Comparison of ENCODE assay signal across 23 cellular contexts in the genomic region with DNA sequence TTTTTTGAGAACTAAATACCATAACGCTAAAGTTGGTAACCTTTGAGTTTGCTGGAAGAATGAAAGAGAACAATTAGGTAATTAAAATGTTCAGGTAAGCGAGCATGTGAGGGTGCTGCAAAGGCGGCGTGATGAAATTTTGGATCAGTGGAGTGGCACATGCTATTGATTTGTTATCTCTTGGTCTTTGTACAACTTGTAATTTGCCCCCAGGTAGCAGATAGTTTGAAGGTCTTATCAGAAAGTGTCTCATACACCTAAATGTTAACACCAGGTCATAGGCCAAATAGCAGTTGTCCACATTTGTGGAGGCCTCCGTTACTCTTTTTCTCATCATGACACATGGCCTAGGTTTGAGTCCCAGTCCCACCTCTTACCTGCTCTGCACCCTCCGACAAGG. TPM values are rescaled to one million over a fixed set of nuclear protein-coding genes. Genes with fewer than 3 reads are reported as not detected.
DNase-seq lines count a peak whose midpoint lies in the region; ATAC-seq and TF ChIP-seq lines count a peak whose summit lies in the region.
"Had no signal": no experiment of that assay in that cellular context is flagged by ENCODE, and none has a peak within 500 bp of the region (broad histone marks: within the 10 kb centered on the region; RNA-seq: fewer than 3 reads in every experiment).

No MANE protein-coding gene starts in this region.

- POLR2A ChIA-PET in Panc1 (lab: Charles Lee) = no interaction called here
- POLR2A ChIA-PET in CD8-positive, alpha-beta T cell (lab: Charles Lee) = no interaction called here

- H3K4me1 Mint-ChIP-seq in Calu3 (ENCODE audit: low read depth, unreplicated experiment) = no peaks in the 10 kb centered on the region
- peaks cover 16% of the 10 kb centered on the region for H3K4me1 Mint-ChIP-seq in mesothelial cell of epicardium
- peaks cover 8% of the 10 kb centered on the region for H3K4me1 Mint-ChIP-seq in CD8-positive, alpha-beta T cell (ENCODE audit: low read depth)
- H3K4me1 Mint-ChIP-seq: T-helper 17 cell had no signal

- H3K27ac Mint-ChIP-seq in Calu3 (ENCODE audit: unreplicated experiment) (peak overlapping the region; percentile 3), mesothelial cell of epicardium (peak overlapping the region; percentile 90)
- H3K27ac Mint-ChIP-seq in CD8-positive, alpha-beta T cell = no peak overlapping the region
- H3K27ac Mint-ChIP-seq: T-helper 17 cell had no signal

- H3K4me1 ChIP-seq in Panc1 (ENCODE audit: control insufficient read depth, insufficient read depth, low read length) = peaks cover 48% of the 10 kb centered on the region
- H3K4me1 ChIP-seq in heart right ventricle = peaks cover 0 to 18% (median 6%) of the 10 kb centered on the region in 9 donors
- no peaks in the 10 kb centered on the region for H3K4me1 ChIP-seq in CD8-positive, alpha-beta T cell (ENCODE audit: insufficient read depth, low read length)
- H3K4me1 ChIP-seq: upper lobe of right lung had no signal

- TF ChIP-seq CTCF in Calu3 (IDR thresholded peaks at IDR 0.05; ENCODE audit: unreplicated experiment) = no peak
- TF ChIP-seq CTCF in Panc1 (IDR thresholded peaks at IDR 0.05) = no peak
- TF ChIP-seq CTCF in mesothelial cell of epicardium (IDR thresholded peaks at IDR 0.05; ENCODE audit: unreplicated experiment) = no peak
- TF ChIP-seq CTCF in heart right ventricle (IDR thresholded peaks at IDR 0.05) = no peak
- no peak for TF ChIP-seq CTCF in CD8-positive, alpha-beta T cell (IDR thresholded peaks at IDR 0.05)

- H3K9me3 Mint-ChIP-seq in Calu3 (ENCODE audit: low read depth, unreplicated experiment) (no peaks in the 10 kb centered on the region), mesothelial cell of epicardium (no peaks in the 10 kb centered on the region)
- no peaks in the 10 kb centered on the region for H3K9me3 Mint-ChIP-seq in CD8-positive, alpha-beta T cell
- H3K9me3 Mint-ChIP-seq: activated T-cell treated with anti-CD3 and anti-CD28 coated beads, Interleukin-2, amount 50 U/mL, for 4 hours; effector memory CD8-positive, alpha-beta T cell; naive B cell had no signal

- H3K27me3 Mint-ChIP-seq in Calu3 (ENCODE audit: unreplicated experiment) (no peaks in the 10 kb centered on the region), mesothelial cell of epicardium (ENCODE audit: low read depth) (no peaks in the 10 kb centered on the region)
- no peaks in the 10 kb centered on the region for H3K27me3 Mint-ChIP-seq in CD8-positive, alpha-beta T cell (ENCODE audit: low read depth)
- H3K27me3 Mint-ChIP-seq: effector memory CD8-positive, alpha-beta T cell; naive B cell; T-helper 17 cell had no signal

- H3K27ac ChIP-seq in Panc1 (ENCODE audit: low read length) (peak overlapping the region; percentile 76), epithelial cell of prostate (peak overlapping the region; percentile 68), heart right ventricle (no peak overlapping the region)
- H3K27ac ChIP-seq in CD8-positive, alpha-beta T cell (ENCODE audit: low read depth, low read length) = no peak overlapping the region
- H3K27ac ChIP-seq: A549, adrenal gland, coronary artery, upper lobe of right lung had no signal

- H3K4me3 Mint-ChIP-seq in Calu3 (ENCODE audit: low read depth, unreplicated experiment) (no peak overlapping the region), mesothelial cell of epicardium (no peak overlapping the region)
- H3K4me3 Mint-ChIP-seq in CD8-positive, alpha-beta T cell = no peak overlapping the region
- H3K4me3 Mint-ChIP-seq: activated T-cell treated with anti-CD3 and anti-CD28 coated beads, Interleukin-2, amount 50 U/mL, for 4 hours; effector memory CD8-positive, alpha-beta T cell; naive B cell; T-helper 17 cell had no signal

- BruUV-seq in Calu3 (replicated peaks; lab: Mats Ljungman, UMichigan) = no TSS peak
- TSS peak; percentile 46 for BruUV-seq in Panc1 (replicated peaks; lab: Mats Ljungman, UMichigan)

- H3K36me3 ChIP-seq in Panc1 (ENCODE audit: control insufficient read depth, insufficient read depth, low read length) (no peaks in the 10 kb centered on the region), heart right ventricle (peaks cover 0 to 15% (median 0%) of the 10 kb centered on the region in 9 donors)
- no peaks in the 10 kb centered on the region for H3K36me3 ChIP-seq in CD8-positive, alpha-beta T cell (ENCODE audit: insufficient read depth, low read length)
- H3K36me3 ChIP-seq: adrenal gland, brain microvascular endothelial cell, upper lobe of right lung had no signal

- intact Hi-C loops in Calu3 (cut with micrococcal nuclease; ENCODE audit: unreplicated experiment) = no loop called here
- intact Hi-C loops in Panc1 (cut with micrococcal nuclease; ENCODE audit: unreplicated experiment) = no loop called here
- intact Hi-C loops in heart right ventricle (cut with DNase I) = no loop called here
- intact Hi-C loops in CD8-positive, alpha-beta T cell (cut with DNase I, micrococcal nuclease) = no loop called here

- no peak overlapping the region for H3K4me3 ChIP-seq in Panc1 (ENCODE audit: low read depth in 2 of 2, low read length in 2 of 2)
- no peak overlapping the region for H3K4me3 ChIP-seq in heart right ventricle
- H3K4me3 ChIP-seq in CD8-positive, alpha-beta T cell (ENCODE audit: low read depth, low read length) = no peak overlapping the region
- H3K4me3 ChIP-seq: A549, adrenal gland, coronary artery, upper lobe of right lung had no signal

- no peaks in the 10 kb centered on the region for H3K9me3 ChIP-seq in Panc1 (ENCODE audit: control insufficient read depth, insufficient read depth, low read depth, low read length)
- no peaks in the 10 kb centered on the region for H3K9me3 ChIP-seq in heart right ventricle
- H3K9me3 ChIP-seq in CD8-positive, alpha-beta T cell (ENCODE audit: low read length) = no peaks in the 10 kb centered on the region
- H3K9me3 ChIP-seq: A549, adrenal gland, upper lobe of right lung had no signal

- no peak for DNase-seq in Calu3
- no peak for DNase-seq in Panc1 (ENCODE audit: low read depth, low spot score)
- DNase-seq in epithelial cell of prostate (ENCODE audit: low read depth, low spot score) = no peak
- no peak for DNase-seq in mesothelial cell of epicardium (ENCODE audit: low spot score in 2 of 2, unreplicated experiment in 2 of 2)
- no peak for DNase-seq in heart right ventricle
- no peak for DNase-seq in CD8-positive, alpha-beta T cell
- DNase-seq: activated CD4-positive, alpha-beta T cell treated with anti-CD3 and anti-CD28 coated beads for 4 hours; activated naive CD4-positive, alpha-beta T cell treated with Interleukin-2 at 50 U/mL for 16 hours; activated T-cell treated with anti-CD3 and anti-CD28 coated beads, Interleukin-2, amount 50 U/mL, for 4 hours; adrenal gland; brain microvascular endothelial cell; COR-L47; effector memory CD8-positive, alpha-beta T cell; naive B cell; NCI-H1694; NCI-H2171; NCI-H526; T-helper 17 cell; upper lobe of right lung had no signal

- ATAC-seq in Panc1 (no peak), GM21825 (IDR thresholded peaks at IDR 0.05; ENCODE audit: unreplicated experiment) (no peak), heart right ventricle (no peak), HG03095 (IDR thresholded peaks at IDR 0.05; ENCODE audit: unreplicated experiment) (no peak)
- no peak for ATAC-seq in CD8-positive, alpha-beta T cell
- ATAC-seq: A549; activated T-cell treated with anti-CD3 and anti-CD28 coated beads, Interleukin-2, amount 50 U/mL, for 4 hours; effector memory CD8-positive, alpha-beta T cell; T-helper 17 cell; upper lobe of right lung had no signal

- H3K27me3 ChIP-seq in Panc1 (ENCODE audit: control insufficient read depth, insufficient read depth, low read length) (no peaks in the 10 kb centered on the region), heart right ventricle (no peaks in the 10 kb centered on the region)
- H3K27me3 ChIP-seq in CD8-positive, alpha-beta T cell (ENCODE audit: insufficient read depth, low read length) = no peaks in the 10 kb centered on the region
- H3K27me3 ChIP-seq: adrenal gland, brain microvascular endothelial cell, upper lobe of right lung had no signal

- 92 to 97% methylated on average over 6 of the region's 6 CpGs for WGBS in heart right ventricle, 2 donors

- CTCF ChIA-PET in Calu3 (lab: Charles Lee) (interaction anchor here (0.6 kb wide), 1 partner anchor 131 kb away, joined by 3 read pairs; no protein-coding TSS in a partner anchor), Panc1 (lab: Charles Lee) (no interaction called here)
- CTCF ChIA-PET in CD8-positive, alpha-beta T cell (lab: Charles Lee) = no interaction called here

- peaks cover 15% of the 10 kb centered on the region for H3K36me3 Mint-ChIP-seq in Calu3 (ENCODE audit: insufficient read depth, unreplicated experiment)
- H3K36me3 Mint-ChIP-seq in mesothelial cell of epicardium = peaks cover 6% of the 10 kb centered on the region
- H3K36me3 Mint-ChIP-seq in CD8-positive, alpha-beta T cell = peaks cover 9% of the 10 kb centered on the region
- H3K36me3 Mint-ChIP-seq: naive B cell had no signal

- in situ Hi-C loops in Panc1 (cut with HindIII; ENCODE audit: low pct_unique_long_range_greater_than_20kb, low sequenced_read_pairs) = no loop called here

RNA-seq across cellular contexts. Expression of a gene that starts 14.9 kb away (rescaled TPM):
- 84.8 and 87.8 TPM in 2 replicates for total RNA-seq in Calu3 (2022)
- 64.1 TPM for total RNA-seq in Panc1 (2021; ENCODE audit: unreplicated experiment)
- 33.4 TPM for polyA plus RNA-seq in Panc1 (2012; ENCODE audit: insufficient read length)
- total RNA-seq in mesothelial cell of epicardium = 74.9 to 77.9 TPM (median 77.4 TPM) in 3 replicates
- total RNA-seq in heart right ventricle = 10 to 100 TPM; 69.1 to 96.5 (median 74.0) TPM
- polyA plus RNA-seq in heart right ventricle = 10 to 100 TPM; 20.8 to 23.3 TPM
- total RNA-seq in CD8-positive, alpha-beta T cell = 10 to 100 TPM; 12.8 to 13.4 TPM

RNA-seq across cellular contexts. Expression of a gene that starts 25.0 kb away (rescaled TPM):
- total RNA-seq in Calu3 (2022) (180 and 184 TPM in 2 replicates), Panc1 (2021; ENCODE audit: unreplicated experiment) (146 TPM), mesothelial cell of epicardium (97.5 to 109 TPM (median 107 TPM) in 3 replicates), heart right ventricle (100 to 1,000 TPM in 2 of 10 donors, 10 to 100 TPM in 8; 68.7 to 123 (median 79.0) TPM)
- polyA plus RNA-seq in Panc1 (2012; ENCODE audit: insufficient read length) = 201 TPM
- polyA plus RNA-seq in heart right ventricle = 100 to 1,000 TPM in 1 of 2 donors, 10 to 100 TPM in 1; 96.9 to 192 TPM
- 10 to 100 TPM; 21.3 to 26.1 TPM for total RNA-seq in CD8-positive, alpha-beta T cell

Comparison
In these comparisons a context has a peak if more than half of its experiments do, and no peak if none do; other contexts are left out.
1. H3K27ac ChIP-seq: peak in Panc1 (single experiment) and epithelial cell of prostate (single experiment); none in heart right ventricle (0 of 10) and CD8-positive, alpha-beta T cell (single experiment).